ENCODE assay signal across 20 cellular contexts in the genomic region with DNA sequence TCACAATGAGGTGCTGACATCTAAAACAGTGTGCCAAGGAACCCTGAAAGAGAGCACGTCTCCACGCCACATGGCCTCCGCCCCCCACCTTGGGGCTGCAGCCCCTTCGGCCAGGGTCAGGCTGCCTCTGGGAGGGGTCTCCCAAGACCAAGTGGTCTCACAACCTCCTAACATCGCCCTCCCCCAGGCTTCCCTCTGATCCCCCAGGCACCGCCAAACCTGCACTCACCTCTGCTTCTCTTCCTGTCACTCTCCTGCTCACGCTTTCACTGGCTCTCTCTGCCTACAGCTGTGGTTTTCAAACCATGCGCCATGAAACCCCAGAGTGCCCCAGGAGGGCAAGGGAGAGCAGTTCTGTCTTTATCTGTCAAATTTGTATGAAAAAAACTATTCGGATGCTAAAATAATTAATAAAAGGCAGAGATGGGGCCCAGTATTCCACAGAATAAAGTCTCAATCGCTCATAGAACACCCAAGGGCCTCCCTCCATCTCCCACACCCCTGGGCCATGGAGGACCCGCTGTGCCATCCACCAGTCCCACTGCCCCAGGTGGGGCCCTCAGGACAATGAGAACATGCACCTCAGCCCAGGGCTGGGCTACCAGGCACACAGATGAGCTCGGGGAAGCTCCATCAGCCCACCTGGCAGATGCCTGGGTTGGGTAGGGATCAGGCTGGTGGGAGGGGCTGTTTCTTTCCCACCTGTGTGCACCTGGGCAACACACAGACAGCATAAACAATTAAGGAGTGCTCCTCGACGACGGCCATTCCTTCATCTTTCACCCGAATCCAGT. TPM values are rescaled to one million over a fixed set of nuclear protein-coding genes. Genes with fewer than 3 reads are reported as not detected.
DNase-seq lines count a peak whose midpoint lies in the region; ATAC-seq and TF ChIP-seq lines count a peak whose summit lies in the region.
"Had no signal": no experiment of that assay in that cellular context is flagged by ENCODE, and none has a peak within 500 bp of the region (broad histone marks: within the 10 kb centered on the region; RNA-seq: fewer than 3 reads in every experiment).

No MANE protein-coding gene starts in this region.

- no peaks in the 10 kb centered on the region for H3K9me3 ChIP-seq in thoracic aorta
- H3K9me3 ChIP-seq in left lung, result no peaks in the 10 kb centered on the region
- H3K9me3 ChIP-seq in testis, result no peaks in the 10 kb centered on the region
- H3K9me3 ChIP-seq: stomach, uterus had no signal

- intact Hi-C loops in left lung (cut with DNase I), result no loop called here
- intact Hi-C loops in testis (cut with DNase I; ENCODE audit: low total_unique reads), result no loop called here

- TF ChIP-seq POLR2A in testis (IDR thresholded peaks at IDR 0.05), result no peak

- H3K4me1 Mint-ChIP-seq in brain, result peaks cover 32% of the 10 kb centered on the region

- TF ChIP-seq CTCF in brain (conservative IDR thresholded peaks at IDR 0.05) (no peak), thoracic aorta (IDR thresholded peaks at IDR 0.05) (no peak), left lung (IDR thresholded peaks at IDR 0.05) (no peak), testis (IDR thresholded peaks at IDR 0.05) (no peak)

- no peak overlapping the region for H3K4me3 Mint-ChIP-seq in brain
- H3K4me3 Mint-ChIP-seq: GM23338 had no signal

- DNase-seq in thoracic aorta (ENCODE audit: low spot score) (no peak), left lung (no peak), testis (no peak)
- no peak for DNase-seq in activated naive CD4-positive, alpha-beta T cell treated with anti-CD3 and anti-CD28 coated beads, Interleukin-2, amount 50 U/mL, for 72 hours (ENCODE audit: low spot score in 2 of 2)
- DNase-seq: activated CD4-positive, CD25-positive, alpha-beta regulatory T cell treated with anti-CD3 and anti-CD28 coated beads, Interleukin-2, amount 50 U/mL, for 72 hours; Calu3; glutamatergic neuron; NCI-H1436; occipital lobe; stimulated activated CD4-positive, alpha-beta T cell treated with anti-CD3 and anti-CD28 coated beads, Interleukin-1b, Interleukin-23, amount 100 ng/mL, for 48 hours; stomach; T-helper 9 cell; uterus had no signal

- no peaks in the 10 kb centered on the region for H3K27me3 Mint-ChIP-seq in brain

- peaks cover 13% of the 10 kb centered on the region for H3K36me3 Mint-ChIP-seq in brain
- no peaks in the 10 kb centered on the region for H3K36me3 Mint-ChIP-seq in activated naive CD4-positive, alpha-beta T cell treated with anti-CD3 and anti-CD28 coated beads, Interleukin-2, amount 50 U/mL, for 72 hours

- peak overlapping the region in 3 of 5 experiments; percentile 36 to 81 (median 45) for H3K27ac Mint-ChIP-seq in brain
- peak overlapping the region in 1 of 2 donors; percentile 41 for H3K27ac Mint-ChIP-seq in activated naive CD4-positive, alpha-beta T cell treated with anti-CD3 and anti-CD28 coated beads, Interleukin-2, amount 50 U/mL, for 72 hours
- H3K27ac Mint-ChIP-seq: GM23338 had no signal

- no peaks in the 10 kb centered on the region for H3K27me3 ChIP-seq in thoracic aorta (replicated peaks; ENCODE audit: insufficient read depth)
- H3K27me3 ChIP-seq in left lung, result no peaks in the 10 kb centered on the region
- no peaks in the 10 kb centered on the region for H3K27me3 ChIP-seq in testis
- H3K27me3 ChIP-seq: stomach, uterus had no signal

- WGBS in testis, 2 donors, result 89 to 93% methylated on average over 15 to 16 of the region's 16 CpGs

- H3K27ac ChIP-seq in thoracic aorta, result peak overlapping the region; percentile 69 to 86
- no peak overlapping the region for H3K27ac ChIP-seq in left lung
- no peak overlapping the region for H3K27ac ChIP-seq in testis
- H3K27ac ChIP-seq: uterus had no signal

- H3K4me1 ChIP-seq in thoracic aorta (ENCODE audit: control insufficient read depth in 1 of 2, low read depth in 2 of 2) (peaks cover 71 to 97% of the 10 kb centered on the region in 2 donors), left lung (peaks cover 11 to 82% of the 10 kb centered on the region in 2 donors), testis (peaks cover 22% of the 10 kb centered on the region)

- H3K9me3 Mint-ChIP-seq in brain, result peaks cover 0 to 6% (median 0%) of the 10 kb centered on the region in 5 experiments
- H3K9me3 Mint-ChIP-seq in activated naive CD4-positive, alpha-beta T cell treated with anti-CD3 and anti-CD28 coated beads, Interleukin-2, amount 50 U/mL, for 72 hours, result no peaks in the 10 kb centered on the region
- H3K9me3 Mint-ChIP-seq: GM23338 had no signal

- H3K4me3 ChIP-seq in thoracic aorta (no peak overlapping the region), left lung (no peak overlapping the region), testis (no peak overlapping the region)
- H3K4me3 ChIP-seq: GM23338, stomach, uterus had no signal

- H3K36me3 ChIP-seq in thoracic aorta, result no peaks in the 10 kb centered on the region
- no peaks in the 10 kb centered on the region for H3K36me3 ChIP-seq in left lung
- H3K36me3 ChIP-seq in testis (ENCODE audit: low read depth, missing control alignments), result no peaks in the 10 kb centered on the region
- H3K36me3 ChIP-seq: stomach, uterus had no signal

- ATAC-seq in GM18868 (IDR thresholded peaks at IDR 0.05; ENCODE audit: unreplicated experiment), result peak; percentile 64
- ATAC-seq in HG02885 (IDR thresholded peaks at IDR 0.05; ENCODE audit: poor library complexity, unreplicated experiment), result peak; percentile 69
- ATAC-seq in thoracic aorta (ENCODE audit: insufficient number of reproducible peaks, low FRiP score, low read depth), result no peak
- no peak for ATAC-seq in activated naive CD4-positive, alpha-beta T cell treated with anti-CD3 and anti-CD28 coated beads, Interleukin-2, amount 50 U/mL, for 72 hours
- ATAC-seq in left lung, result no peak
- ATAC-seq: left lobe of liver, Panc1, SK-N-SH treated with all-trans-retinoic acid at 6 μM for 48 hours had no signal

RNA-seq across cellular contexts. Expression of a gene that starts 21.5 kb away (rescaled TPM):
- 41.4 TPM for polyA plus RNA-seq in brain (ENCODE audit: insufficient read depth, low read depth, low replicate concordance)
- total RNA-seq in thoracic aorta, result 100 to 1,000 TPM; 112 to 150 TPM
- 10 to 100 TPM; 19.2 to 40.6 TPM for total RNA-seq in activated naive CD4-positive, alpha-beta T cell treated with anti-CD3 and anti-CD28 coated beads, Interleukin-2, amount 50 U/mL, for 72 hours
- total RNA-seq in left lung, result 100 to 1,000 TPM; 141 to 164 TPM
- 100 to 1,000 TPM in 1 of 2 donors, 10 to 100 TPM in 1; 90.5 to 112 TPM for total RNA-seq in testis
- polyA plus RNA-seq in testis (ENCODE audit: insufficient read depth, low read depth, low replicate concordance), result 50.9 TPM

Comparison
In these comparisons a context has a peak if more than half of its experiments do, and no peak if none do; other contexts are left out.
1. ATAC-seq: peak in GM18868 (single experiment) and HG02885 (single experiment); none in thoracic aorta (single experiment), activated naive CD4-positive, alpha-beta T cell treated with anti-CD3 and anti-CD28 coated beads, Interleukin-2, amount 50 U/mL, for 72 hours (0 of 2) and left lung (single experiment).
2. H3K27ac ChIP-seq: peak in thoracic aorta (2 of 2); none in left lung (0 of 2) and testis (0 of 2).